ENCODE assay signal across 1 cellular context in genomic region chr17:78896834-78897638, GRCh38.
TF ChIP-seq lines count a peak whose summit lies in the region.

No MANE protein-coding gene starts in this region.

TF ChIP-seq in HepG2, 621 proteins besides CTCF, POLR2A, EP300 and RAD21:
- TF ChIP-seq MTERF4 (CRISPR knock-in tag; IDR thresholded peaks at IDR 0.05) (no peak), HDAC6 (IDR thresholded peaks at IDR 0.05; ENCODE audit: low read depth, low read length) (no peak), RNF219 (CRISPR knock-in tag; IDR thresholded peaks at IDR 0.05) (no peak), ZNF652 (CRISPR knock-in tag; IDR thresholded peaks at IDR 0.05; ENCODE audit: borderline replicate concordance, low read depth) (no peak), ZNF839 (CRISPR knock-in tag; IDR thresholded peaks at IDR 0.05; ENCODE audit: borderline replicate concordance) (no peak), AGO2 (optimal IDR thresholded peaks at IDR 0.05; ENCODE audit: low read depth, low read length) (no peak), U2AF1 (optimal IDR thresholded peaks at IDR 0.05; ENCODE audit: low read depth, low read length) (no peak), FOXP1 (IDR thresholded peaks at IDR 0.05) (no peak), FOXP1 (CRISPR knock-in tag; IDR thresholded peaks at IDR 0.05) (no peak), PRPF4 (IDR thresholded peaks at IDR 0.05; ENCODE audit: low read depth, low read length, poor library complexity, severe bottlenecking) (no peak), CBX2 (IDR thresholded peaks at IDR 0.05; ENCODE audit: low read depth, low read length) (no peak), CBX2 (CRISPR knock-in tag; IDR thresholded peaks at IDR 0.05; ENCODE audit: low read depth) (no peak), ZBTB7B (CRISPR knock-in tag; IDR thresholded peaks at IDR 0.05) (no peak), STAG1 (CRISPR knock-in tag; IDR thresholded peaks at IDR 0.05) (no peak), CBX1 (IDR thresholded peaks at IDR 0.05; ENCODE audit: low read depth) (no peak), PAWR (CRISPR knock-in tag; IDR thresholded peaks at IDR 0.05; ENCODE audit: borderline replicate concordance) (no peak), CENPX (CRISPR knock-in tag; IDR thresholded peaks at IDR 0.05) (no peak), FIP1L1 (IDR thresholded peaks at IDR 0.05; ENCODE audit: borderline replicate concordance, insufficient read depth, low read depth, low read length) (no peak), KAT2B (IDR thresholded peaks at IDR 0.05; ENCODE audit: borderline replicate concordance, low read depth, low read length) (no peak), ZNF891 (CRISPR knock-in tag; IDR thresholded peaks at IDR 0.05) (no peak)
TF ChIP-seq in HepG2: peak in this region for 0.
